ENCODE assay signal across 1 cellular context in genomic region chr10:60397792-60398191, GRCh38.
TF ChIP-seq lines count a peak whose summit lies in the region.

No MANE protein-coding gene starts in this region.

TF ChIP-seq in A549, 52 proteins besides CTCF, POLR2A, EP300 and RAD21 (continued from another document):
- TF ChIP-seq MAFK (IDR thresholded peaks at IDR 0.05; ENCODE audit: partially characterized antibody), result peak; percentile 75
- TF ChIP-seq NFE2L2 (conservative IDR thresholded peaks at IDR 0.05; ENCODE audit: low read length), result no peak
- TF ChIP-seq FOSL2 (IDR thresholded peaks at IDR 0.05), result no peak
- no peak for TF ChIP-seq FOSL2 (CRISPR knock-in tag; IDR thresholded peaks at IDR 0.05)
- no peak for TF ChIP-seq PBX3 (IDR thresholded peaks at IDR 0.05)
